Comparison of ENCODE assay signal across 19 cellular contexts in genomic region chr1:230132758-230133157, GRCh38.
A peak's percentile ranks its signal among the peaks of the same experiment; 100 is the strongest.
DNase-seq lines count a peak whose midpoint lies in the region; TF ChIP-seq lines count a peak whose summit lies in the region.
"Had no signal": no experiment of that assay in that cellular context is flagged by ENCODE, and none has a peak within 500 bp of the region (broad histone marks: within the 10 kb centered on the region; RNA-seq: fewer than 3 reads in every experiment).

No MANE protein-coding gene starts in this region.

- H4K8ac ChIP-seq in H9 (replicated peaks; ENCODE audit: insufficient read length, low read depth, low read length), result no peak overlapping the region

- no peaks in the 10 kb centered on the region for H3K9me3 ChIP-seq in Loucy (ENCODE audit: insufficient read depth, low read depth, low read length)
- H3K9me3 ChIP-seq in H9 (ENCODE audit: control insufficient read depth, low read depth, low read length), result no peaks in the 10 kb centered on the region
- H3K9me3 ChIP-seq: Caco-2, Peyer's patch had no signal

- no CpG with 5 or more reads among the region's 6 CpGs for WGBS in H9 (ENCODE audit: extremely low coverage, insufficient read length, low lambda C conversion rate)

- H3K9ac ChIP-seq in Loucy (ENCODE audit: low read depth, low read length, poor library complexity, severe bottlenecking) (no peak overlapping the region), H9 (ENCODE audit: extremely low read depth, insufficient read length, low read length) (no peak overlapping the region)

- H2BK12ac ChIP-seq in H9 (ENCODE audit: insufficient read length, low read depth, low read length), result no peak overlapping the region

- no peak overlapping the region for H3K18ac ChIP-seq in H9 (ENCODE audit: insufficient read length, low read depth, low read length)

- no peak overlapping the region for H2BK15ac ChIP-seq in H9 (ENCODE audit: low read depth, low read length)

- CTCF ChIA-PET in activated CD4-positive, alpha-beta T cell treated with anti-CD3 and anti-CD28 coated beads, Interleukin-2, amount 10 ng/mL, durations not matched to agents 7 days and 5 days (lab: Charles Lee), result interaction anchor here (0.7 to 1.5 kb wide), 3 partner anchors 30 to 612 kb away, joined by 3 to 5 read pairs (median 5); no protein-coding TSS in a partner anchor

- peak overlapping the region; percentile 70 for H3K27ac Mint-ChIP-seq in activated CD4-positive, alpha-beta T cell treated with anti-CD3 and anti-CD28 coated beads, Interleukin-2, amount 10 ng/mL, durations not matched to agents 7 days and 5 days
- peak overlapping the region; percentile 2 for H3K27ac Mint-ChIP-seq in chondrocyte (ENCODE audit: unreplicated experiment)
- peak overlapping the region; percentile 13 for H3K27ac Mint-ChIP-seq in osteocyte (ENCODE audit: unreplicated experiment)
- no peak overlapping the region for H3K27ac Mint-ChIP-seq in H9

- H3T11ph ChIP-seq in H9 (ENCODE audit: low read length), result no peak overlapping the region

- H3K4me2 ChIP-seq in Loucy (ENCODE audit: low read depth, low read length, poor library complexity, severe bottlenecking) (peak overlapping the region; percentile 40), H9 (ENCODE audit: insufficient read depth, insufficient read length, low read length) (no peak overlapping the region)

- no peak overlapping the region for H3K56ac ChIP-seq in H9 (ENCODE audit: insufficient read length, low read depth, low read length)

- H3K4me1 ChIP-seq in Loucy (ENCODE audit: insufficient read depth, low read length, poor library complexity, severe bottlenecking), result peaks cover 13% of the 10 kb centered on the region
- H3K4me1 ChIP-seq in H9 (ENCODE audit: insufficient read depth, low read length), result no peaks in the 10 kb centered on the region; the same call in 1 of the 2 replicates

- H2AFZ ChIP-seq in Loucy (ENCODE audit: low read length) (no peak overlapping the region), H9 (ENCODE audit: low read length) (no peak overlapping the region)

- no peak overlapping the region for H2AK5ac ChIP-seq in H9 (ENCODE audit: insufficient read length, low read length)

- no peak overlapping the region for H3K4me3 Mint-ChIP-seq in activated CD4-positive, alpha-beta T cell treated with anti-CD3 and anti-CD28 coated beads, Interleukin-2, amount 10 ng/mL, durations not matched to agents 7 days and 5 days
- no peak overlapping the region for H3K4me3 Mint-ChIP-seq in chondrocyte (ENCODE audit: unreplicated experiment)
- H3K4me3 Mint-ChIP-seq in osteocyte (ENCODE audit: unreplicated experiment), result no peak overlapping the region
- no peak overlapping the region for H3K4me3 Mint-ChIP-seq in H9

- no peaks in the 10 kb centered on the region for H3F3A ChIP-seq in Loucy (ENCODE audit: low read depth)

- peaks cover 77% of the 10 kb centered on the region for H4K20me1 ChIP-seq in Loucy (ENCODE audit: insufficient read depth, low read length, poor library complexity, severe bottlenecking)
- H4K20me1 ChIP-seq in H9 (ENCODE audit: control insufficient read depth, insufficient read depth, insufficient read length), result no peaks in the 10 kb centered on the region

- H4K5ac ChIP-seq in H9 (ENCODE audit: insufficient read length, low read depth, low read length), result no peak overlapping the region

- peaks cover 100% of the 10 kb centered on the region for H3K79me2 ChIP-seq in Loucy (ENCODE audit: insufficient read depth, low read length)
- peaks cover 7% of the 10 kb centered on the region; the same call in 1 of the 2 replicates for H3K79me2 ChIP-seq in H9 (ENCODE audit: insufficient read depth, low read length)

- H3K27ac ChIP-seq in H9 (ENCODE audit: insufficient read length, low read depth, low read length), result no peak overlapping the region
- H3K27ac ChIP-seq: C4-2B, SK-N-MC had no signal

- H3K36me3 ChIP-seq in Loucy (ENCODE audit: insufficient read depth, low read length), result peaks cover 42% of the 10 kb centered on the region; the same call in 1 of the 2 replicates
- H3K36me3 ChIP-seq: Peyer's patch had no signal

- TF ChIP-seq CTCF in Loucy (conservative IDR thresholded peaks at IDR 0.05; ENCODE audit: low read length) (no peak), chondrocyte (IDR thresholded peaks at IDR 0.05) (no peak), osteocyte (IDR thresholded peaks at IDR 0.05) (no peak), H9 (conservative IDR thresholded peaks at IDR 0.05) (no peak)

- H3K9me3 Mint-ChIP-seq in activated CD4-positive, alpha-beta T cell treated with anti-CD3 and anti-CD28 coated beads, Interleukin-2, amount 10 ng/mL, durations not matched to agents 7 days and 5 days, result no peaks in the 10 kb centered on the region
- H3K9me3 Mint-ChIP-seq in chondrocyte (ENCODE audit: low read depth), result no peaks in the 10 kb centered on the region
- no peaks in the 10 kb centered on the region for H3K9me3 Mint-ChIP-seq in osteocyte (ENCODE audit: unreplicated experiment)
- no peaks in the 10 kb centered on the region for H3K9me3 Mint-ChIP-seq in H9

- H3K9me2 ChIP-seq in Loucy (replicated peaks; ENCODE audit: low read depth, low read length), result no peaks in the 10 kb centered on the region

- H3K4me3 ChIP-seq in Loucy (ENCODE audit: low read length, poor library complexity, severe bottlenecking), result no peak overlapping the region
- H3K4me3 ChIP-seq: Peyer's patch, SK-N-MC had no signal

- no peak overlapping the region for H2BK5ac ChIP-seq in H9 (ENCODE audit: insufficient read length, low read length)

- H3K4ac ChIP-seq in H9 (ENCODE audit: low read depth, low read length), result no peak overlapping the region

- H3K27me3 Mint-ChIP-seq in activated CD4-positive, alpha-beta T cell treated with anti-CD3 and anti-CD28 coated beads, Interleukin-2, amount 10 ng/mL, durations not matched to agents 7 days and 5 days, result no peaks in the 10 kb centered on the region
- no peaks in the 10 kb centered on the region for H3K27me3 Mint-ChIP-seq in chondrocyte (ENCODE audit: low read depth)
- H3K27me3 Mint-ChIP-seq in osteocyte (ENCODE audit: unreplicated experiment), result no peaks in the 10 kb centered on the region
- no peaks in the 10 kb centered on the region for H3K27me3 Mint-ChIP-seq in H9 (ENCODE audit: low read depth)

- H3K14ac ChIP-seq in H9 (ENCODE audit: insufficient read depth, low read length), result no peak overlapping the region

- H4K91ac ChIP-seq in H9 (ENCODE audit: insufficient read length, low read depth, low read length), result no peak overlapping the region

- no peaks in the 10 kb centered on the region for H3K36me3 Mint-ChIP-seq in activated CD4-positive, alpha-beta T cell treated with anti-CD3 and anti-CD28 coated beads, Interleukin-2, amount 10 ng/mL, durations not matched to agents 7 days and 5 days (ENCODE audit: low read depth)
- H3K36me3 Mint-ChIP-seq in chondrocyte (ENCODE audit: low read depth) (no peaks in the 10 kb centered on the region), osteocyte (ENCODE audit: unreplicated experiment) (peaks cover 1% of the 10 kb centered on the region), H9 (ENCODE audit: insufficient read depth in 1 of 3, low read depth in 3 of 3) (no peaks in the 10 kb centered on the region; a peak in 3 of 7 replicates)

- DNase-seq in activated CD4-positive, alpha-beta T cell treated with anti-CD3 and anti-CD28 coated beads, Interleukin-2, amount 10 ng/mL, durations not matched to agents 7 days and 5 days, result no peak
- no peak for DNase-seq in activated CD4-positive, alpha-beta T cell treated with anti-CD3 and anti-CD28 coated beads for 1 hour
- DNase-seq in chondrocyte (ENCODE audit: low spot score) (no peak), osteocyte (ENCODE audit: extremely low spot score, unreplicated experiment) (no peak), AG08396 (ENCODE audit: low spot score) (no peak), HUDEP-2 (lab: John Stamatoyannopoulos, UW; ENCODE audit: unreplicated experiment in 76 of 76) (no peak), H9 (no peak)
- DNase-seq: 8988T, Caco-2, KBM-7, NCI-H1048, NCI-H1436 treated with DMSO at 0.1 percent for 48 hours, NCI-H2081, NCI-H82, Peyer's patch, Right ventricle myocardium superior had no signal

- H3K23me2 ChIP-seq in H9 (ENCODE audit: insufficient read length, low read depth, low read length, poor library complexity, severe bottlenecking), result no peaks in the 10 kb centered on the region

- peaks cover 3% of the 10 kb centered on the region for H3K79me1 ChIP-seq in H9 (ENCODE audit: insufficient read depth, low read depth, low read length, poor library complexity, severe bottlenecking)

- POLR2A ChIA-PET in activated CD4-positive, alpha-beta T cell treated with anti-CD3 and anti-CD28 coated beads, Interleukin-2, amount 10 ng/mL, durations not matched to agents 7 days and 5 days (lab: Charles Lee), result no interaction called here

- H2BK20ac ChIP-seq in H9 (ENCODE audit: low read depth, low read length, poor library complexity, severe bottlenecking), result no peak overlapping the region

- H3K23ac ChIP-seq in H9 (ENCODE audit: insufficient read length, low read depth, low read length), result no peak overlapping the region

- no peak overlapping the region for H2BK120ac ChIP-seq in H9 (ENCODE audit: low read depth, low read length, poor library complexity, severe bottlenecking)

- peaks cover 37% of the 10 kb centered on the region for H3K4me1 Mint-ChIP-seq in activated CD4-positive, alpha-beta T cell treated with anti-CD3 and anti-CD28 coated beads, Interleukin-2, amount 10 ng/mL, durations not matched to agents 7 days and 5 days
- H3K4me1 Mint-ChIP-seq in chondrocyte (ENCODE audit: low read depth) (peaks cover 75% of the 10 kb centered on the region), osteocyte (ENCODE audit: unreplicated experiment) (peaks cover 58% of the 10 kb centered on the region), H9 (peaks cover 21 to 41% of the 10 kb centered on the region in 2 experiments)

- H3K27me3 ChIP-seq in Loucy (ENCODE audit: insufficient read depth, low read length, poor library complexity, severe bottlenecking), result no peaks in the 10 kb centered on the region
- H3K27me3 ChIP-seq in H9 (ENCODE audit: insufficient read depth, low read length), result no peaks in the 10 kb centered on the region
- H3K27me3 ChIP-seq: Peyer's patch had no signal

Comparison
In these comparisons a context has a peak if more than half of its experiments do, and no peak if none do; other contexts are left out.
1. H3K27ac Mint-ChIP-seq: peak in activated CD4-positive, alpha-beta T cell treated with anti-CD3 and anti-CD28 coated beads, Interleukin-2, amount 10 ng/mL, durations not matched to agents 7 days and 5 days (single experiment), chondrocyte (single experiment) and osteocyte (single experiment); none in H9 (0 of 3).